ENCODE assay signal across 28 cellular contexts in the genomic region with DNA sequence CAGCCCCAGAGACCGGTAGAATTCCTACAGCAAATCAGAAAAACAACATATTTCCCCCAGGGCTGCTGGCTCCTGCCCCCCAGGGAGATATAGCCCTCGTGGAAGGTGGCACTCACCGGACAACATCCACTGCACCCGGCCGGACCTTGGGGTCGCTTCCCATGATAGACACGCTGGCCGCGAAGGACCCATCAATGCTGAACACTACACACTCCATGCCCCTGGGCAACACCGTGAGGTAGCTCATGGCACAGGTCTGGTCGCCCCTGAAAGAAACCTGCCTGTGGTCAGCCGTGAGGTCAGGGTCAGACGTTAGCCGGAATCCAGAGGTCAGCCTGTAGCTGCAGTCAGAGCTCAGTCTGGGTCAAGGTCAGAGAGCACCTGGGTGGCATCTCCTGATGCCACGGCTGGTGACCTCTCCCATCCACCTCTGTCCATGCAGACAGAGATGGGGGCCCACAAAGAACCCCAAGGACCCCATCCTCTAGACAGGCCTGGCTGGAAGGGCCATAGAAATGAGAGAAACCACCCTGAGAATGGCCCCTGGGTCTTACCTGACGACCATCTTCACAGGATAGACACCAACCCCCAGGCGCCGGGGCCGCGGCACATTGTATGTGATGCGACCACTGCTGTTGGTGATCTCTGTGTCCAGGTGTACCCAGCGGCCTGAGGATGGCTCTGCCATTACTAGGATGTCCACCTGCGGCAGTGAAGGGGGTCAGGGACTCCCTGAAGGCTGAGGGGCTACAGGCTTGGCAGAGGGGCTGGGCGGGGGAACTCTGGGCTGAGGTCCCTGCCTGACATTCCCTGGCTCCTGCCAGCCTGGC. TPM values are rescaled to one million over a fixed set of nuclear protein-coding genes. Genes with fewer than 3 reads are reported as not detected.
"Had no signal": no experiment of that assay in that cellular context is flagged by ENCODE, and none has a peak within 500 bp of the region (broad histone marks: within the 10 kb centered on the region; RNA-seq: fewer than 3 reads in every experiment).

No MANE protein-coding gene starts in this region.

- H3K9me3 Mint-ChIP-seq: activated CD4-positive, alpha-beta T cell treated with anti-CD3 and anti-CD28 coated beads, Interleukin-2, amount 10 ng/mL, durations not matched to agents 24 days and 14 days; activated naive CD4-positive, alpha-beta T cell treated with anti-CD3 and anti-CD28 coated beads, Interleukin-2, amount 50 U/mL, for 24 hours; activated T-cell treated with anti-CD3 and anti-CD28 coated beads, Interleukin-2, amount 50 U/mL, for 24 hours; activated T-helper 1 cell treated with anti-CD3 and anti-CD28 coated beads, Interleukin-12 subunit alpha, Interleukin-12 subunit beta, Interleukin-2, Interleukin-4 antibody, amounts not matched to agents 30 ng/mL and 10 ng/mL and 1 ng/mL, durations not matched to agents 14 hours and 24 hours and 36 hours; T-cell had no signal

- H3K4me1 Mint-ChIP-seq: activated B cell treated with CpG ODN at 0.5 μM for 24 hours had no signal

- ATAC-seq: activated CD8-positive, alpha-beta memory T cell treated with anti-CD3 and anti-CD28 coated beads, Interleukin-2, amount 10 ng/mL, durations not matched to agents 7 days and 5 days; T-cell had no signal

- H3K4me3 Mint-ChIP-seq: activated B cell treated with CpG ODN at 0.5 μM for 24 hours; activated CD4-positive, alpha-beta T cell treated with anti-CD3 and anti-CD28 coated beads, Interleukin-2, amount 10 ng/mL, durations not matched to agents 24 days and 14 days; activated CD8-positive, alpha-beta memory T cell treated with anti-CD3 and anti-CD28 coated beads, Interleukin-2, amount 10 ng/mL, durations not matched to agents 7 days and 5 days; activated naive CD4-positive, alpha-beta T cell treated with anti-CD3 and anti-CD28 coated beads, Interleukin-2, amount 50 U/mL, for 24 hours; activated T-cell treated with anti-CD3 and anti-CD28 coated beads, Interleukin-2, amount 50 U/mL, for 24 hours; activated T-helper 1 cell treated with anti-CD3 and anti-CD28 coated beads, Interleukin-12 subunit alpha, Interleukin-12 subunit beta, Interleukin-2, Interleukin-4 antibody, amounts not matched to agents 30 ng/mL and 10 ng/mL and 1 ng/mL, durations not matched to agents 14 hours and 24 hours and 36 hours; T-cell had no signal

- H3K27me3 Mint-ChIP-seq: activated naive CD4-positive, alpha-beta T cell treated with anti-CD3 and anti-CD28 coated beads, Interleukin-2, amount 50 U/mL, for 24 hours; activated T-cell treated with anti-CD3 and anti-CD28 coated beads, Interleukin-2, amount 50 U/mL, for 24 hours had no signal

- H3K27ac Mint-ChIP-seq: activated B cell treated with CpG ODN at 0.5 μM for 24 hours; activated CD4-positive, alpha-beta T cell treated with anti-CD3 and anti-CD28 coated beads, Interleukin-2, amount 10 ng/mL, durations not matched to agents 24 days and 14 days; activated CD8-positive, alpha-beta memory T cell treated with anti-CD3 and anti-CD28 coated beads, Interleukin-2, amount 10 ng/mL, durations not matched to agents 7 days and 5 days; activated naive CD4-positive, alpha-beta T cell treated with anti-CD3 and anti-CD28 coated beads, Interleukin-2, amount 50 U/mL, for 24 hours; activated T-cell treated with anti-CD3 and anti-CD28 coated beads, Interleukin-2, amount 50 U/mL, for 24 hours; activated T-helper 1 cell treated with anti-CD3 and anti-CD28 coated beads, Interleukin-12 subunit alpha, Interleukin-12 subunit beta, Interleukin-2, Interleukin-4 antibody, amounts not matched to agents 30 ng/mL and 10 ng/mL and 1 ng/mL, durations not matched to agents 14 hours and 24 hours and 36 hours; T-cell had no signal

- H3K4me3 ChIP-seq: breast epithelium, MG63, SK-N-MC had no signal

- H3K27me3 ChIP-seq: breast epithelium, MG63 had no signal

- H3K4me1 ChIP-seq: breast epithelium had no signal

- H3K9me3 ChIP-seq: breast epithelium, MG63 had no signal

- H3K27ac ChIP-seq: breast epithelium, SK-N-MC had no signal

- H3K36me3 Mint-ChIP-seq: activated CD8-positive, alpha-beta memory T cell treated with anti-CD3 and anti-CD28 coated beads, Interleukin-2, amount 10 ng/mL, durations not matched to agents 7 days and 5 days; activated naive CD4-positive, alpha-beta T cell treated with anti-CD3 and anti-CD28 coated beads, Interleukin-2, amount 50 U/mL, for 24 hours; T-cell had no signal

- DNase-seq: activated B cell treated with CpG ODN at 0.5 μM for 24 hours; activated CD4-positive, alpha-beta T cell treated with anti-CD3 and anti-CD28 coated beads for 1 hour; activated CD4-positive, alpha-beta T cell treated with anti-CD3 and anti-CD28 coated beads, Interleukin-2, amount 10 ng/mL, durations not matched to agents 24 days and 14 days; activated CD4-positive, alpha-beta T cell treated with anti-CD3 and anti-CD28 coated beads, Interleukin-2, amount 50 U/mL, for 48 hours; activated CD8-positive, alpha-beta memory T cell treated with anti-CD3 and anti-CD28 coated beads, Interleukin-2, amount 10 ng/mL, durations not matched to agents 7 days and 5 days; activated effector memory CD4-positive, alpha-beta T cell treated with Interleukin-2 at 50 U/mL for 16 hours; activated naive CD4-positive, alpha-beta T cell; activated T-cell treated with anti-CD3 and anti-CD28 coated beads, Interleukin-2, amount 50 U/mL, for 24 hours; MG63; MV-4-11; NCI-H1105; NCI-H146; NCI-H1930; NCI-H2171; NCI-H2227 treated with DMSO at 0.1 percent for 48 hours; NCI-H446 treated with DMSO at 0.1 percent for 48 hours; NCI-H526; NCI-H774; T-cell; T-helper 2 cell; T1000 had no signal

- H3K36me3 ChIP-seq: breast epithelium, MG63 had no signal

RNA-seq across cellular contexts. Expression of a gene that starts 28.9 kb away (rescaled TPM):
- total RNA-seq: activated B cell treated with CpG ODN at 0.5 μM for 24 hours; activated CD4-positive, alpha-beta T cell treated with anti-CD3 and anti-CD28 coated beads, Interleukin-2, amount 10 ng/mL, durations not matched to agents 24 days and 14 days; activated CD8-positive, alpha-beta memory T cell treated with anti-CD3 and anti-CD28 coated beads, Interleukin-2, amount 10 ng/mL, durations not matched to agents 7 days and 5 days; activated T-helper 1 cell treated with anti-CD3 and anti-CD28 coated beads, Interleukin-12 subunit alpha, Interleukin-12 subunit beta, Interleukin-2, Interleukin-4 antibody, amounts not matched to agents 30 ng/mL and 10 ng/mL and 1 ng/mL, durations not matched to agents 14 hours and 24 hours and 36 hours; aorta; breast epithelium; OCI-LY7; RPMI7951; T-cell had no signal
